In the genomic region with DNA sequence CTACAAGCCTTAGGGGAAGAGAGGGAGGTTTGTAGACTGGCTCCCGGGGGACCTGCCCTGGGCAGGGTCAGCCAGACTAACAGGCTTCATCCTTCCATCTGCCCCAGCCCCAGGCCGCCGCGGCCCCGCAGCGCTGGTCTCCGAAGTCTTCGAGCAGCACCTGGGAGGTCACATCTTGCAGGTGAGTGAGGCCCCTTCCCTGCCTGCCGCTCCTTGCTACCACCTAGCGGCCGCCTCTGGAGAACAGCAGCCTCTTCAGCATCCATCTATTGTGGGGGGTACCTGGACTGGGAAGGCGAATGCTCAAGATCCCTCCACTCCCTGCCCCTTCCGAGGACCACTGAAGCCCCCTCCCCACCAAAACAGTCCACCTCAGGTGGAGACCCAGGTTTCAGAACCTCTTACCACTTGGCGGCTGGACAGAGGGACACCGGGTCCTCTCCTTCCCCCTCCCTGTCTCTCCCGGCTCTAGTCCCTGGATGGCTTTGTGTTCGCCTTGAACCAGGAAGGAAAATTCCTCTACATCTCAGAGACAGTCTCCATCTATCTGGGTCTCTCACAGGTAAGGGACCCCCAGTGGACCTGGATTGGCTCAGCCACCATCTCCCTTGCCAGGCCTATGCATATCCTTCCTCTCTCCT, we compare ENCODE assay signal across 8 cellular contexts. TPM values are rescaled to one million over a fixed set of nuclear protein-coding genes. Genes with fewer than 3 reads are reported as not detected.
DNase-seq lines count a peak whose midpoint lies in the region; ATAC-seq and TF ChIP-seq lines count a peak whose summit lies in the region.

No MANE protein-coding gene starts in this region.

- H3K27ac Mint-ChIP-seq in stimulated activated memory B cell treated with anti-CD40 and anti-IgM and Interleukin-4, amounts not matched to agents 10 μg/mL and 1 μg/mL and 100 μg/mL, for 72 hours: no peak overlapping the region

- ATAC-seq in Right ventricle myocardium inferior (no peak), HG02571 (IDR thresholded peaks at IDR 0.05; ENCODE audit: unreplicated experiment) (no peak)
- ATAC-seq in activated T-cell treated with anti-CD3 and anti-CD28 coated beads, Interleukin-2, amount 50 U/mL, for 4 hours: peak in 1 of 2 donors; percentile 36
- ATAC-seq in stimulated activated memory B cell treated with anti-CD40 and anti-IgM and Interleukin-4, amounts not matched to agents 10 μg/mL and 1 μg/mL and 100 μg/mL, for 72 hours: no peak

- H3K36me3 ChIP-seq in cardiac muscle cell (no peaks in the 10 kb centered on the region), sigmoid colon (no peaks in the 10 kb centered on the region)

- H3K4me3 Mint-ChIP-seq in activated T-cell treated with anti-CD3 and anti-CD28 coated beads, Interleukin-2, amount 50 U/mL, for 4 hours: no peak overlapping the region
- H3K4me3 Mint-ChIP-seq in stimulated activated memory B cell treated with anti-CD40 and anti-IgM and Interleukin-4, amounts not matched to agents 10 μg/mL and 1 μg/mL and 100 μg/mL, for 72 hours: no peak overlapping the region

- peaks cover 32% of the 10 kb centered on the region for H3K27me3 Mint-ChIP-seq in activated T-cell treated with anti-CD3 and anti-CD28 coated beads, Interleukin-2, amount 50 U/mL, for 4 hours (ENCODE audit: low read depth)
- H3K27me3 Mint-ChIP-seq in stimulated activated memory B cell treated with anti-CD40 and anti-IgM and Interleukin-4, amounts not matched to agents 10 μg/mL and 1 μg/mL and 100 μg/mL, for 72 hours: peaks cover 50% of the 10 kb centered on the region

- H3K4me1 Mint-ChIP-seq in activated T-cell treated with anti-CD3 and anti-CD28 coated beads, Interleukin-2, amount 50 U/mL, for 4 hours (ENCODE audit: low read depth): peaks cover 18% of the 10 kb centered on the region
- H3K4me1 Mint-ChIP-seq in stimulated activated memory B cell treated with anti-CD40 and anti-IgM and Interleukin-4, amounts not matched to agents 10 μg/mL and 1 μg/mL and 100 μg/mL, for 72 hours: peaks cover 30% of the 10 kb centered on the region

- no peak for TF ChIP-seq EP300 in sigmoid colon (IDR thresholded peaks at IDR 0.05)

- H3K27me3 ChIP-seq in cardiac muscle cell (peaks cover 11% of the 10 kb centered on the region), sigmoid colon (peaks cover 10 to 58% (median 28%) of the 10 kb centered on the region in 3 donors)

- H3K27ac ChIP-seq in cardiac muscle cell: no peak overlapping the region
- no peak overlapping the region for H3K27ac ChIP-seq in sigmoid colon

- no peaks in the 10 kb centered on the region for H3K36me3 Mint-ChIP-seq in activated T-cell treated with anti-CD3 and anti-CD28 coated beads, Interleukin-2, amount 50 U/mL, for 4 hours (ENCODE audit: insufficient read depth)
- H3K36me3 Mint-ChIP-seq in stimulated activated memory B cell treated with anti-CD40 and anti-IgM and Interleukin-4, amounts not matched to agents 10 μg/mL and 1 μg/mL and 100 μg/mL, for 72 hours: no peaks in the 10 kb centered on the region

- H3K4me1 ChIP-seq in cardiac muscle cell (ENCODE audit: low read depth) (no peaks in the 10 kb centered on the region), sigmoid colon (peaks cover 0 to 15% (median 9%) of the 10 kb centered on the region in 4 donors)

- WGBS in sigmoid colon, 2 donors: 11 to 18% methylated on average over 17 of the region's 17 CpGs

- intact Hi-C loops in Right ventricle myocardium inferior (cut with DNase I): no loop called here
- intact Hi-C loops in sigmoid colon (cut with DNase I): no loop called here

- no peaks in the 10 kb centered on the region for H3K9me3 Mint-ChIP-seq in activated T-cell treated with anti-CD3 and anti-CD28 coated beads, Interleukin-2, amount 50 U/mL, for 4 hours
- H3K9me3 Mint-ChIP-seq in stimulated activated memory B cell treated with anti-CD40 and anti-IgM and Interleukin-4, amounts not matched to agents 10 μg/mL and 1 μg/mL and 100 μg/mL, for 72 hours: no peaks in the 10 kb centered on the region

- no peak for TF ChIP-seq POLR2A in sigmoid colon (IDR thresholded peaks at IDR 0.05)

- TF ChIP-seq CTCF in cardiac muscle cell (IDR thresholded peaks at IDR 0.05; ENCODE audit: low read depth, low read length) (peak; percentile 91), sigmoid colon (IDR thresholded peaks at IDR 0.05) (peak; percentile 48 to 79 (median 62))

- H3K9me3 ChIP-seq in cardiac muscle cell (ENCODE audit: low read depth): no peaks in the 10 kb centered on the region
- no peaks in the 10 kb centered on the region for H3K9me3 ChIP-seq in sigmoid colon

- H3K4me3 ChIP-seq in cardiac muscle cell: no peak overlapping the region
- no peak overlapping the region for H3K4me3 ChIP-seq in sigmoid colon

- DNase-seq in cardiac muscle cell (ENCODE audit: low read depth in 1 of 2, low spot score in 1 of 2) (peak; percentile 25 to 63), Right ventricle myocardium inferior (ENCODE audit: missing footprints) (no peak), NCI-H82 (lab: John Stamatoyannopoulos, UW) (peak; percentile 72), germinal center (ENCODE audit: low spot score) (peak; percentile 86), sigmoid colon (no peak)
- DNase-seq in activated T-cell treated with anti-CD3 and anti-CD28 coated beads, Interleukin-2, amount 50 U/mL, for 4 hours: peak; percentile 69

RNA-seq across cellular contexts. Expression of a gene that starts 12.7 kb away (rescaled TPM):
- total RNA-seq in cardiac muscle cell (1.9 and 2.9 TPM in 2 replicates), Right ventricle myocardium inferior (not detected), sigmoid colon (1 to 10 TPM in 1 of 4 donors, under 1 TPM in 1, not detected in 2; 0.28 to 1.4 TPM)
- polyA plus RNA-seq in cardiac muscle cell (8.4 and 12.5 TPM in 2 replicates), sigmoid colon (under 1 TPM in 2 of 3 donors, not detected in 1; 0.77 to 0.92 TPM)
- under 1 TPM in 1 of 3 donors, not detected in 2; 0.14 TPM for total RNA-seq in activated T-cell treated with anti-CD3 and anti-CD28 coated beads, Interleukin-2, amount 50 U/mL, for 4 hours

RNA-seq across cellular contexts. Expression of a gene that starts 16.1 kb away (rescaled TPM):
- total RNA-seq in cardiac muscle cell: 62.7 and 64.5 TPM in 2 replicates
- polyA plus RNA-seq in cardiac muscle cell: 123 and 129 TPM in 2 replicates
- 27.7 TPM for total RNA-seq in Right ventricle myocardium inferior
- 10 to 100 TPM; 57.1 to 61.6 (median 57.6) TPM for total RNA-seq in activated T-cell treated with anti-CD3 and anti-CD28 coated beads, Interleukin-2, amount 50 U/mL, for 4 hours
- total RNA-seq in sigmoid colon: 10 to 100 TPM; 19.9 to 33.2 (median 23.8) TPM
- 10 to 100 TPM in 1 of 3 donors, 1 to 10 TPM in 2; 3.0 to 14.5 (median 4.6) TPM for polyA plus RNA-seq in sigmoid colon

Comparison
In these comparisons a context has a peak if more than half of its experiments do, and no peak if none do; other contexts are left out.
1. DNase-seq: peak in cardiac muscle cell (2 of 2), NCI-H82 (single experiment), activated T-cell treated with anti-CD3 and anti-CD28 coated beads, Interleukin-2, amount 50 U/mL, for 4 hours (single experiment) and germinal center (single experiment); none in Right ventricle myocardium inferior (single experiment) and sigmoid colon (single experiment).